29 cellular contexts compared by ENCODE assay signal in the genomic region with DNA sequence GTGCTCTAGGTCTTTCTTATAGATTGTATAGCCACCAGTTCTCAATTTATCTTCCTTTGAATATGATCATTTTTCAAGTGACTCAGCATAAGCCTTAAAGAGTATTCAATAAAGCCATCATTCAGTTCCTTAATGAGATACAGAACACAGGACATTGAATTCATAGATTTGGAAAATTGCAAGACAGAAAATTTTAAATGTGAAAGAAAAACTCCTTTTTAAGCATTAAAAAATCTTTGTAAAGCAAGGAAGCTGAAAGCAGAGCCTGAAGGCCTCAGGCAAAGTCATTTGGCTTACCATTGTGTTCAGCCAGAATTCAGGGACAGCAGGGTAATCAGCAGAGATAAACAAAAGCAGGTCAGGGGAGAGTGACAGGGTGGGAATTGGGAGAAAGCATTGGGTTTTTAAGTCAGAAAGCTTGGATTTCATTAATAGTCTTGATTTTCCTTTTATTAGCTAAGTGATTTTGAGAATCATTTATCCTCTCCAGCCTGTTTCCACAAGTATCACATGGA.
"Had no signal": no experiment of that assay in that cellular context is flagged by ENCODE, and none has a peak within 500 bp of the region (broad histone marks: within the 10 kb centered on the region; RNA-seq: fewer than 3 reads in every experiment).

No MANE protein-coding gene starts in this region.

- H3K36me3 ChIP-seq: esophagus muscularis mucosa, left lung, lower lobe of right lung, pancreas, prostate gland, thoracic aorta, uterus had no signal

- H3K4me3 ChIP-seq: esophagus muscularis mucosa, left lung, lower lobe of right lung, mucosa of descending colon, pancreas, prostate gland, skin epidermis, thoracic aorta, uterus had no signal

- H3K27me3 Mint-ChIP-seq: dendritic cell treated with granulocyte-macrophage colony-stimulating factor and Interleukin-4, amounts not matched to agents 40 ng/mL and 50 ng/mL, for 4 days; stimulated activated naive CD8-positive, alpha-beta T cell treated with anti-CD3 and anti-CD28 coated beads, Interleukin-15, Interleukin-2, amounts not matched to agents 100 ng/mL and 50 ng/mL, for 24 hours; type B pancreatic cell had no signal

- H3K27me3 ChIP-seq: esophagus muscularis mucosa, foreskin keratinocyte, left lung, pancreas, uterus had no signal

- H3K9me3 ChIP-seq: esophagus muscularis mucosa, left lung, lower lobe of right lung, mucosa of descending colon, pancreas, prostate gland, thoracic aorta, uterus had no signal

- DNase-seq: activated CD8-positive, alpha-beta memory T cell treated with anti-CD3 and anti-CD28 coated beads, Interleukin-2, amount 10 ng/mL, durations not matched to agents 7 days and 5 days; activated CD8-positive, alpha-beta T cell treated with anti-CD3 and anti-CD28 coated beads, Interleukin-2, amount 10 ng/mL, durations not matched to agents 7 days and 5 days; activated naive CD4-positive, alpha-beta T cell; activated T-cell treated with anti-CD3 and anti-CD28 coated beads for 4 hours; activated T-cell treated with anti-CD3 and anti-CD28 coated beads, Interleukin-2, amount 50 U/mL, for 72 hours; foreskin keratinocyte; kidney glomerular epithelial cell; left lung; lower lobe of right lung; mucosa of descending colon; nephron progenitor cell; nucleus accumbens; pancreas; retina; stimulated activated CD4-positive, alpha-beta T cell treated with anti-CD3 and anti-CD28 coated beads, Interleukin-12 subunit alpha, Interleukin-12 subunit beta, amount 100 ng/mL, for 4 hours; stimulated activated CD4-positive, alpha-beta T cell treated with anti-CD3 and anti-CD28 coated beads, Interleukin-4, amount 100 ng/mL, for 24 hours; T-helper 2 cell; uterus had no signal

- ATAC-seq: activated CD8-positive, alpha-beta memory T cell treated with anti-CD3 and anti-CD28 coated beads, Interleukin-2, amount 10 ng/mL, durations not matched to agents 7 days and 5 days; activated CD8-positive, alpha-beta T cell treated with anti-CD3 and anti-CD28 coated beads, Interleukin-2, amount 10 ng/mL, durations not matched to agents 7 days and 5 days; activated naive CD4-positive, alpha-beta T cell treated with anti-CD3 and anti-CD28 coated beads, Interleukin-2, amount 50 U/mL, for 72 hours; activated T-cell treated with anti-CD3 and anti-CD28 coated beads, Interleukin-2, amount 50 U/mL, for 72 hours; foreskin keratinocyte; left lung; lower lobe of right lung; mucosa of descending colon; pancreas; sciatic nerve had no signal

- H3K4me3 Mint-ChIP-seq: activated CD8-positive, alpha-beta memory T cell treated with anti-CD3 and anti-CD28 coated beads, Interleukin-2, amount 10 ng/mL, durations not matched to agents 7 days and 5 days; activated CD8-positive, alpha-beta T cell treated with anti-CD3 and anti-CD28 coated beads, Interleukin-2, amount 10 ng/mL, durations not matched to agents 7 days and 5 days; activated T-cell treated with anti-CD3 and anti-CD28 coated beads, Interleukin-2, amount 50 U/mL, for 72 hours; central memory CD8-positive, alpha-beta T cell; dendritic cell treated with granulocyte-macrophage colony-stimulating factor and Interleukin-4, amounts not matched to agents 40 ng/mL and 50 ng/mL, for 4 days; nephron progenitor cell; stimulated activated effector memory CD8-positive, alpha-beta T cell treated with anti-CD3 and anti-CD28 coated beads, Interleukin-12 subunit alpha, Interleukin-12 subunit beta, amount 100 ng/mL, for 72 hours; stimulated activated naive CD8-positive, alpha-beta T cell treated with anti-CD3 and anti-CD28 coated beads, Interleukin-15, Interleukin-2, amounts not matched to agents 100 ng/mL and 50 ng/mL, for 24 hours; type B pancreatic cell had no signal

- H3K4me1 ChIP-seq: foreskin keratinocyte, left lung, lower lobe of right lung, pancreas, prostate gland, uterus had no signal

- H3K27ac ChIP-seq: esophagus muscularis mucosa, foreskin keratinocyte, left lung, lower lobe of right lung, pancreas, prostate gland, skin epidermis, thoracic aorta, uterus had no signal

- H3K9me3 Mint-ChIP-seq: activated naive CD4-positive, alpha-beta T cell treated with anti-CD3 and anti-CD28 coated beads, Interleukin-2, amount 50 U/mL, for 72 hours; activated T-cell treated with anti-CD3 and anti-CD28 coated beads, Interleukin-2, amount 50 U/mL, for 72 hours; central memory CD8-positive, alpha-beta T cell; dendritic cell treated with granulocyte-macrophage colony-stimulating factor and Interleukin-4, amounts not matched to agents 40 ng/mL and 50 ng/mL, for 4 days; nephron progenitor cell; stimulated activated effector memory CD8-positive, alpha-beta T cell treated with anti-CD3 and anti-CD28 coated beads, Interleukin-12 subunit alpha, Interleukin-12 subunit beta, amount 100 ng/mL, for 72 hours; stimulated activated naive CD8-positive, alpha-beta T cell treated with anti-CD3 and anti-CD28 coated beads, Interleukin-15, Interleukin-2, amounts not matched to agents 100 ng/mL and 50 ng/mL, for 24 hours; type B pancreatic cell had no signal

- H3K27ac Mint-ChIP-seq: activated CD8-positive, alpha-beta memory T cell treated with anti-CD3 and anti-CD28 coated beads, Interleukin-2, amount 10 ng/mL, durations not matched to agents 7 days and 5 days; activated CD8-positive, alpha-beta T cell treated with anti-CD3 and anti-CD28 coated beads, Interleukin-2, amount 10 ng/mL, durations not matched to agents 7 days and 5 days; activated naive CD4-positive, alpha-beta T cell treated with anti-CD3 and anti-CD28 coated beads, Interleukin-2, amount 50 U/mL, for 72 hours; activated T-cell treated with anti-CD3 and anti-CD28 coated beads, Interleukin-2, amount 50 U/mL, for 72 hours; dendritic cell treated with granulocyte-macrophage colony-stimulating factor and Interleukin-4, amounts not matched to agents 40 ng/mL and 50 ng/mL, for 4 days; nephron progenitor cell; stimulated activated effector memory CD8-positive, alpha-beta T cell treated with anti-CD3 and anti-CD28 coated beads, Interleukin-12 subunit alpha, Interleukin-12 subunit beta, amount 100 ng/mL, for 72 hours; stimulated activated naive CD8-positive, alpha-beta T cell treated with anti-CD3 and anti-CD28 coated beads, Interleukin-15, Interleukin-2, amounts not matched to agents 100 ng/mL and 50 ng/mL, for 24 hours; type B pancreatic cell had no signal

- H3K36me3 Mint-ChIP-seq: activated CD8-positive, alpha-beta memory T cell treated with anti-CD3 and anti-CD28 coated beads, Interleukin-2, amount 10 ng/mL, durations not matched to agents 7 days and 5 days; activated naive CD4-positive, alpha-beta T cell treated with anti-CD3 and anti-CD28 coated beads, Interleukin-2, amount 50 U/mL, for 72 hours; stimulated activated effector memory CD8-positive, alpha-beta T cell treated with anti-CD3 and anti-CD28 coated beads, Interleukin-12 subunit alpha, Interleukin-12 subunit beta, amount 100 ng/mL, for 72 hours; type B pancreatic cell had no signal

- H3K4me1 Mint-ChIP-seq: central memory CD8-positive, alpha-beta T cell; nephron progenitor cell; stimulated activated effector memory CD8-positive, alpha-beta T cell treated with anti-CD3 and anti-CD28 coated beads, Interleukin-12 subunit alpha, Interleukin-12 subunit beta, amount 100 ng/mL, for 72 hours had no signal
